Comparison of ENCODE assay signal across 13 cellular contexts in the genomic region with DNA sequence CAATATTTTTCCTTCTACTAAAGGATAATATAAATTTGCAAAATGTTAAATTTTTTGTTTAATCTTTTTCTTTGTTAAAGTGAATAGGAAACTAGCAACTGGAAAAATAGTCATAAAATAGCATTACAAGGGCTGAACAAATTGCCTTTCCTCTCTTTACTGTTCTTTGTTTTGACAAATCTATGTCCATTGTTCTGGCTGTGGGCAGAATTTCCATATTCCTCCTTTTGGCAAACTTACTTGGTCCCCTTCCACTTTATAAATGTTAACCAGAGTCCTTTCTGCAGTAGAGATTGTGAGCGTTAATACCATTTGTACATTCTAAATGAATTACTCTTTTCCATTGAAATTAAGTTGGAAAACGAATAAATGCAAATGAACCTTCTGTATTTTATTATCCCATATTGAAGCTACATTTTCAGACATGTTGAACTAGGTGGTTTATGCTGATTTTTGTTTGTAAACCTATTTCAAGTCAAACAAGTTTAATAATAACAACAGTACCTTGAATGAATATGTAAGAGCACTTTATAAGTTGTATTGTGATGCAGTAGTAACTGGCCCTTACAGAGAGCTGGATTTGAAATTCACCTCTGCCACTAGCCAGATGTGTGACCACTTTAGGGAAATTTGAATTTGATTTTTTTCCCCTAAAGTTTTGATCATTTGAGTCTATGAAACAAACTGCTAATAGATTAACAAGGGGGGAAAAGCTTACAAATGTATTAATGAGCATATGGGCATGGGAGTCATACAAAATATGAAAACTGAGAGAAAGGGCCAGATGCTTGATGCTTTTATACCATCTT. TPM values are rescaled to one million over a fixed set of nuclear protein-coding genes. Genes with fewer than 3 reads are reported as not detected.
DNase-seq lines count a peak whose midpoint lies in the region; ATAC-seq and TF ChIP-seq lines count a peak whose summit lies in the region.
"Had no signal": no experiment of that assay in that cellular context is flagged by ENCODE, and none has a peak within 500 bp of the region (broad histone marks: within the 10 kb centered on the region; RNA-seq: fewer than 3 reads in every experiment).

No MANE protein-coding gene starts in this region.

- H4K8ac ChIP-seq in mesenchymal stem cell (ENCODE audit: low read length), result no peak overlapping the region

- no peak overlapping the region for H3K14ac ChIP-seq in mesenchymal stem cell (ENCODE audit: low read length in 2 of 2)

- intact Hi-C loops in prostate gland (cut with DNase I), result no loop called here

- POLR2A ChIA-PET in WTC11 (lab: Charles Lee), result no interaction called here

- no peak overlapping the region for H3K23ac ChIP-seq in mesenchymal stem cell (ENCODE audit: low read length in 2 of 2)

- H2BK120ac ChIP-seq in mesenchymal stem cell (ENCODE audit: low read depth, low read length), result no peak overlapping the region

- no peak overlapping the region for H2BK12ac ChIP-seq in mesenchymal stem cell (ENCODE audit: low read length in 2 of 2)

- peaks cover 65% of the 10 kb centered on the region for H3K4me1 Mint-ChIP-seq in activated naive CD8-positive, alpha-beta T cell (ENCODE audit: low read depth)
- peaks cover 57% of the 10 kb centered on the region for H3K4me1 Mint-ChIP-seq in activated naive CD8-positive, alpha-beta T cell treated with anti-CD3 and anti-CD28 coated beads, Interleukin-2, amount 50 U/mL, for 24 hours
- peaks cover 41% of the 10 kb centered on the region for H3K4me1 Mint-ChIP-seq in WTC11
- peaks cover 64% of the 10 kb centered on the region for H3K4me1 Mint-ChIP-seq in stimulated activated naive CD8-positive, alpha-beta T cell treated with anti-CD3 and anti-CD28 coated beads, Interleukin-15, amount 100 ng/mL, for 72 hours

- H2AK5ac ChIP-seq in mesenchymal stem cell (ENCODE audit: low read length, severe bottlenecking), result no peak overlapping the region

- H3K9me3 Mint-ChIP-seq in activated naive CD8-positive, alpha-beta T cell (ENCODE audit: low read depth), result no peaks in the 10 kb centered on the region
- H3K9me3 Mint-ChIP-seq in activated naive CD8-positive, alpha-beta T cell treated with anti-CD3 and anti-CD28 coated beads, Interleukin-2, amount 50 U/mL, for 24 hours, result no peaks in the 10 kb centered on the region
- H3K9me3 Mint-ChIP-seq in WTC11, result no peaks in the 10 kb centered on the region
- no peaks in the 10 kb centered on the region for H3K9me3 Mint-ChIP-seq in stimulated activated naive CD8-positive, alpha-beta T cell treated with anti-CD3 and anti-CD28 coated beads, Interleukin-15, amount 100 ng/mL, for 72 hours

- CTCF ChIA-PET in WTC11 (lab: Charles Lee), result interaction anchor here (1.2 kb wide), 1 partner anchor 44 kb away, joined by 3 read pairs; no protein-coding TSS in a partner anchor

- no peak overlapping the region for H3K4ac ChIP-seq in mesenchymal stem cell (ENCODE audit: low read depth in 1 of 2, low read length in 2 of 2)

- WGBS in prostate gland, result 67% methylated on average over 2 of the region's 2 CpGs
- no CpG with 5 or more reads among the region's 2 CpGs for WGBS in mesenchymal stem cell

- TF ChIP-seq CTCF in WTC11 (IDR thresholded peaks at IDR 0.05) (no peak), prostate gland (IDR thresholded peaks at IDR 0.05) (no peak)

- peaks cover 6% of the 10 kb centered on the region for H3K36me3 Mint-ChIP-seq in activated naive CD8-positive, alpha-beta T cell
- H3K36me3 Mint-ChIP-seq in activated naive CD8-positive, alpha-beta T cell treated with anti-CD3 and anti-CD28 coated beads, Interleukin-2, amount 50 U/mL, for 24 hours (ENCODE audit: low read depth), result peaks cover 4% of the 10 kb centered on the region
- peaks cover 2% of the 10 kb centered on the region for H3K36me3 Mint-ChIP-seq in WTC11

- H3K4me1 ChIP-seq in iPS-18a (ENCODE audit: control insufficient read depth, low read depth, low read length) (peaks cover 10% of the 10 kb centered on the region), prostate gland (replicated peaks) (no peaks in the 10 kb centered on the region), mesenchymal stem cell (ENCODE audit: control insufficient read depth, insufficient read depth, low read depth, low read length) (peaks cover 9% of the 10 kb centered on the region)

- no peak overlapping the region for H3K18ac ChIP-seq in mesenchymal stem cell (ENCODE audit: low read depth in 1 of 2, low read length in 2 of 2)

- peaks cover 18% of the 10 kb centered on the region for H3K27me3 ChIP-seq in iPS-18a (ENCODE audit: control insufficient read depth, insufficient read depth, low read length)
- no peaks in the 10 kb centered on the region for H3K27me3 ChIP-seq in prostate gland (replicated peaks; ENCODE audit: insufficient read depth)
- H3K27me3 ChIP-seq in mesenchymal stem cell (ENCODE audit: control insufficient read depth in 1 of 2, insufficient read depth in 1 of 2, low read length in 2 of 2), result peaks cover 3 to 7% of the 10 kb centered on the region in 2 experiments

- no peak overlapping the region for H2BK5ac ChIP-seq in mesenchymal stem cell (ENCODE audit: low read depth, low read length, poor library complexity, severe bottlenecking)

- H3K27ac ChIP-seq in iPS-18a (ENCODE audit: low read length), result no peak overlapping the region
- H3K27ac ChIP-seq in prostate gland, result no peak overlapping the region
- no peak overlapping the region for H3K27ac ChIP-seq in mesenchymal stem cell (ENCODE audit: low read length, poor library complexity, severe bottlenecking)

- no peak overlapping the region for H4K91ac ChIP-seq in mesenchymal stem cell (ENCODE audit: low read length)

- no peaks in the 10 kb centered on the region for H3K36me3 ChIP-seq in iPS-18a (ENCODE audit: control insufficient read depth, low read depth, low read length)
- H3K36me3 ChIP-seq in prostate gland, result no peaks in the 10 kb centered on the region
- no peaks in the 10 kb centered on the region for H3K36me3 ChIP-seq in mesenchymal stem cell (ENCODE audit: control insufficient read depth in 1 of 2, insufficient read depth in 2 of 2, low read depth in 1 of 2, low read length in 2 of 2)

- H3K4me3 Mint-ChIP-seq in activated naive CD8-positive, alpha-beta T cell, result peak overlapping the region; percentile 56
- H3K4me3 Mint-ChIP-seq in activated naive CD8-positive, alpha-beta T cell treated with anti-CD3 and anti-CD28 coated beads, Interleukin-2, amount 50 U/mL, for 24 hours, result no peak overlapping the region
- H3K4me3 Mint-ChIP-seq in WTC11, result peak overlapping the region; percentile 40
- peak overlapping the region; percentile 58 for H3K4me3 Mint-ChIP-seq in stimulated activated naive CD8-positive, alpha-beta T cell treated with anti-CD3 and anti-CD28 coated beads, Interleukin-15, amount 100 ng/mL, for 72 hours

- H3K9me3 ChIP-seq in iPS-18a (ENCODE audit: control insufficient read depth, low read depth, low read length), result no peaks in the 10 kb centered on the region
- H3K9me3 ChIP-seq in prostate gland, result no peaks in the 10 kb centered on the region
- no peaks in the 10 kb centered on the region for H3K9me3 ChIP-seq in mesenchymal stem cell (ENCODE audit: control insufficient read depth, low read length)
- H3K9me3 ChIP-seq: body of pancreas had no signal

- TF ChIP-seq POLR2A in prostate gland (IDR thresholded peaks at IDR 0.05), result no peak

- H3K9ac ChIP-seq in iPS-18a (ENCODE audit: low read length) (no peak overlapping the region), mesenchymal stem cell (ENCODE audit: low read length) (no peak overlapping the region)

- H3K27ac Mint-ChIP-seq in activated naive CD8-positive, alpha-beta T cell, result peak overlapping the region; percentile 58
- H3K27ac Mint-ChIP-seq in activated naive CD8-positive, alpha-beta T cell treated with anti-CD3 and anti-CD28 coated beads, Interleukin-2, amount 50 U/mL, for 24 hours, result no peak overlapping the region
- peak overlapping the region; percentile 95 for H3K27ac Mint-ChIP-seq in WTC11
- peak overlapping the region in 1 of 2 donors; percentile 41 for H3K27ac Mint-ChIP-seq in stimulated activated naive CD8-positive, alpha-beta T cell treated with anti-CD3 and anti-CD28 coated beads, Interleukin-15, amount 100 ng/mL, for 72 hours

- DNase-seq in activated naive CD8-positive, alpha-beta T cell treated with anti-CD3 and anti-CD28 coated beads, Interleukin-2, amount 50 U/mL, for 24 hours, result no peak
- DNase-seq in WTC11 (ENCODE audit: low spot score), result no peak
- DNase-seq in stimulated activated naive CD8-positive, alpha-beta T cell treated with anti-CD3 and anti-CD28 coated beads, Interleukin-15, amount 100 ng/mL, for 72 hours, result no peak
- no peak for DNase-seq in MV-4-11 (lab: John Stamatoyannopoulos, UW)
- no peak for DNase-seq in prostate gland (ENCODE audit: low spot score)
- no peak for DNase-seq in mesenchymal stem cell
- DNase-seq: body of pancreas; MM.1S; NCI-H2029 treated with DMSO at 0.1 percent for 48 hours; NCI-H774; stimulated activated CD4-positive, alpha-beta T cell treated with anti-CD3 and anti-CD28 coated beads, Interleukin-4, amount 100 ng/mL, for 1 hour had no signal

- H3K4me3 ChIP-seq in iPS-18a (ENCODE audit: low read length), result peak overlapping the region; percentile 5
- no peak overlapping the region for H3K4me3 ChIP-seq in prostate gland
- no peak overlapping the region for H3K4me3 ChIP-seq in mesenchymal stem cell (ENCODE audit: insufficient read depth in 1 of 2, low read depth in 1 of 2, low read length in 2 of 2)
- H3K4me3 ChIP-seq: body of pancreas had no signal

- no peak overlapping the region for H2BK15ac ChIP-seq in mesenchymal stem cell (ENCODE audit: low read depth, poor library complexity, severe bottlenecking)

- H2AFZ ChIP-seq in mesenchymal stem cell (ENCODE audit: low read depth, low read length), result no peak overlapping the region

- H3K27me3 Mint-ChIP-seq in activated naive CD8-positive, alpha-beta T cell, result no peaks in the 10 kb centered on the region
- no peaks in the 10 kb centered on the region for H3K27me3 Mint-ChIP-seq in activated naive CD8-positive, alpha-beta T cell treated with anti-CD3 and anti-CD28 coated beads, Interleukin-2, amount 50 U/mL, for 24 hours
- peaks cover 15% of the 10 kb centered on the region for H3K27me3 Mint-ChIP-seq in WTC11 (ENCODE audit: low read depth)
- no peaks in the 10 kb centered on the region for H3K27me3 Mint-ChIP-seq in stimulated activated naive CD8-positive, alpha-beta T cell treated with anti-CD3 and anti-CD28 coated beads, Interleukin-15, amount 100 ng/mL, for 72 hours

- H3K79me1 ChIP-seq in mesenchymal stem cell (replicated peaks; ENCODE audit: low read length, poor library complexity, severe bottlenecking), result no peaks in the 10 kb centered on the region

- no peak overlapping the region for H3K4me2 ChIP-seq in mesenchymal stem cell (ENCODE audit: low read length, poor library complexity, severe bottlenecking)

- no peak for ATAC-seq in activated naive CD8-positive, alpha-beta T cell treated with anti-CD3 and anti-CD28 coated beads, Interleukin-2, amount 50 U/mL, for 24 hours
- ATAC-seq in WTC11, result no peak
- no peak for ATAC-seq in stimulated activated naive CD8-positive, alpha-beta T cell treated with anti-CD3 and anti-CD28 coated beads, Interleukin-15, amount 100 ng/mL, for 72 hours
- ATAC-seq: body of pancreas had no signal

TF ChIP-seq in WTC11, 78 proteins besides CTCF, POLR2A, EP300 and RAD21 (continues in another document):
- no peak for TF ChIP-seq NR2C2 (CRISPR knock-in tag; IDR thresholded peaks at IDR 0.05)

RNA-seq across cellular contexts. Expression of a gene that starts 3.3 kb away (rescaled TPM):
- 13.8 to 14.9 TPM (median 14.4 TPM) in 3 replicates for total RNA-seq in WTC11 (2021)
- total RNA-seq in prostate gland, result 1 to 10 TPM; 1.2 to 2.6 TPM
- 0.06 TPM for polyA plus RNA-seq in mesenchymal stem cell (2013, experiment 1 of 2)
- polyA plus RNA-seq in mesenchymal stem cell (2013, experiment 2 of 2), result 0.11 TPM
